22 cellular contexts compared by ENCODE assay signal in genomic region chr14:24133730-24134129, GRCh38. TPM values are rescaled to one million over a fixed set of nuclear protein-coding genes. Genes with fewer than 3 reads are reported as not detected.
"Had no signal": no experiment of that assay in that cellular context is flagged by ENCODE, and none has a peak within 500 bp of the region (broad histone marks: within the 10 kb centered on the region; RNA-seq: fewer than 3 reads in every experiment).

No MANE protein-coding gene starts in this region.

- H3K27me3 ChIP-seq: esophagus muscularis mucosa, gastroesophageal sphincter, ovary, suprapubic skin, thyroid gland, upper lobe of left lung, uterus had no signal

- DNase-seq: effector memory CD8-positive, alpha-beta T cell; glutamatergic neuron; islet precursor cell; lower lobe of right lung; natural killer cell; right cardiac atrium; stimulated activated CD4-positive, alpha-beta T cell treated with anti-CD3 and anti-CD28 coated beads, Interleukin-2, amount 100 ng/mL, for 48 hours; stimulated activated naive CD4-positive, alpha-beta T cell treated with Interleukin-2 at 50 U/mL for 16 hours; thyroid gland; upper lobe of left lung; uterus had no signal

- H3K4me3 Mint-ChIP-seq: dendritic cell treated with granulocyte-macrophage colony-stimulating factor and Interleukin-4, amounts not matched to agents 40 ng/mL and 50 ng/mL, for 4 days; mesothelial cell of epicardium; natural killer cell had no signal

- H3K4me3 ChIP-seq: esophagus muscularis mucosa, gastroesophageal sphincter, lower lobe of right lung, ovary, smooth muscle cell, suprapubic skin, thyroid gland, upper lobe of left lung, uterus had no signal

- ATAC-seq: effector memory CD8-positive, alpha-beta T cell; gastroesophageal sphincter; left lobe of liver; lower lobe of right lung; natural killer cell; right cardiac atrium had no signal

- H3K36me3 ChIP-seq: ovary, uterus had no signal

- H3K27ac ChIP-seq: epithelial cell of prostate, esophagus muscularis mucosa, gastroesophageal sphincter, lower lobe of right lung, ovary, suprapubic skin, thyroid gland, upper lobe of left lung, uterus had no signal

- H3K27me3 Mint-ChIP-seq: dendritic cell treated with granulocyte-macrophage colony-stimulating factor and Interleukin-4, amounts not matched to agents 40 ng/mL and 50 ng/mL, for 4 days; effector memory CD8-positive, alpha-beta T cell; memory B cell had no signal

- H3K36me3 Mint-ChIP-seq: natural killer cell had no signal

- H3K9me3 ChIP-seq: esophagus muscularis mucosa, gastroesophageal sphincter, lower lobe of right lung, ovary, suprapubic skin, thyroid gland, upper lobe of left lung, uterus had no signal

- H3K27ac Mint-ChIP-seq: dendritic cell treated with granulocyte-macrophage colony-stimulating factor and Interleukin-4, amounts not matched to agents 40 ng/mL and 50 ng/mL, for 4 days; mesothelial cell of epicardium; natural killer cell had no signal

RNA-seq across cellular contexts. Expression of gene FITM1, which starts 3.3 kb away (rescaled TPM):
- total RNA-seq: fibroblast of villous mesenchyme, smooth muscle cell had no signal
